Comparison of ENCODE assay signal across 10 cellular contexts in the genomic region with DNA sequence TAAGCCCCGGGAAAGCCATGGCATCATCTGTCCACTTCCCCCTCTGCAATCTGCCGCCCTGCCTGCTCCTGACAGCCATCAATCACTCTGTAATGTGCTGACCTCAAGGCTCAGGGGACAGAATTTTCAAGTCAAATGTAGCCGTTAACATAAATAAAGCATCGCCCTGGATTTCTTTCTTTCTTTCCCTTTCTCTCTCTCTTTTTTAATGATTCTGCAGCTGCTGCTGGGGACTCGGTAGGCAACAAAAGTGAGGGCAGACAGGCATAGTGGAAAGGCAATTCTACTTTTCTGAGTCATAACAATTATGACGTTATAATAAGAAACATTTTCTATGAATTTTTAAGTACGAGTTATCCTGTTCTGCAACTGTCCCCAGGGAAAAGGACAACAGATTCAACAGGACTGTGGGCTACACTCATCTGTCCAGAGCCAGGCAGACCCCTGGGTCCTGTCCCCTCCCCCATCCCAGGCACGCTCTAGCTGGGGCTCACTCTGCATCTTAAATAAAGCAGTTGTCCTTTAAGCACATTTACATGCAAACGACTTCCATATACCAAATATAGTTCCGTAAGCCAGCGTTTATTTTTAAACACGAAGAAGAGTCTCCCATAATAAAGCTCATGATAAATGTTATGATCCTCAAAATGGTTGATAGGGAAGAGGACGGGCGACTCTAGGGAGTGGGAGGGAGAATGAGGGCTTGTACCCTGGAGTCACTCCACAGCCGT.
DNase-seq lines count a peak whose midpoint lies in the region; ATAC-seq, FAIRE-seq and TF ChIP-seq lines count a peak whose summit lies in the region.
"Had no signal": no experiment of that assay in that cellular context is flagged by ENCODE, and none has a peak within 500 bp of the region (broad histone marks: within the 10 kb centered on the region; RNA-seq: fewer than 3 reads in every experiment).

No MANE protein-coding gene starts in this region.

- no peak overlapping the region for H2AFZ ChIP-seq in H1 (ENCODE audit: low read length)

- H3K27me3 ChIP-seq in H1 (replicated peaks in 1 of 4; ENCODE audit: control insufficient read depth in 3 of 4, extremely low read depth in 1 of 4, insufficient read depth in 3 of 4, low read length in 3 of 4), result no peaks in the 10 kb centered on the region
- H3K27me3 ChIP-seq in ovary, result no peaks in the 10 kb centered on the region

- no peak for ATAC-seq in GM21526 (IDR thresholded peaks at IDR 0.05; ENCODE audit: low FRiP score, unreplicated experiment)

- no peak overlapping the region for H2BK120ac ChIP-seq in H1 (replicated peaks; ENCODE audit: low read depth, low read length)

- H3K9ac ChIP-seq in H1 (replicated peaks in 1 of 4; ENCODE audit: extremely low read depth in 1 of 4, low read depth in 3 of 4, low read length in 3 of 4), result no peak overlapping the region

- peaks cover 41% of the 10 kb centered on the region for H3K79me1 ChIP-seq in H1 (ENCODE audit: low read depth, low read length)

- H3K4ac ChIP-seq in H1 (replicated peaks; ENCODE audit: insufficient read length, low read depth, low read length), result no peak overlapping the region

- H4K20me1 ChIP-seq in H1 (replicated peaks in 1 of 2; ENCODE audit: control insufficient read depth in 1 of 2, insufficient read depth in 2 of 2, low read length in 2 of 2), result peaks cover 17 to 45% of the 10 kb centered on the region in 2 experiments

- TF ChIP-seq EP300 in H1 (IDR thresholded peaks at IDR 0.05; ENCODE audit: borderline replicate concordance in 1 of 2, low read depth in 2 of 2, low read length in 2 of 2), result no peak
- no peak for TF ChIP-seq EP300 in ovary (IDR thresholded peaks at IDR 0.05)

- H3K4me3 ChIP-seq in H1 (ENCODE audit: extremely low read depth in 1 of 4, insufficient read depth in 2 of 4, low read depth in 3 of 4, low read length in 4 of 4) (peak overlapping the region in 2 of 4 experiments; percentile 5 to 20; a peak in 1 of 8 replicates), ovary (no peak overlapping the region)

- H2BK15ac ChIP-seq in H1 (ENCODE audit: low read length), result no peak overlapping the region

- no peak overlapping the region for H3K14ac ChIP-seq in H1 (ENCODE audit: insufficient read length)

- H2AK5ac ChIP-seq in H1 (ENCODE audit: low read depth, low read length), result 0 out of 2 replicates have a peak overlapping the region, but pooled peaks have one; percentile 94

- peak overlapping the region; percentile 85; the same call in 1 of the 2 replicates for H3K18ac ChIP-seq in H1 (ENCODE audit: extremely low read depth, low read length)

- no peak for FAIRE-seq in H1 (lab: Jason Lieb, UNC)
- FAIRE-seq in GM12891 (lab: Jason Lieb, UNC), result no peak
- FAIRE-seq: TTC549 had no signal

- CTCF ChIA-PET in H1 (lab: Charles Lee; ENCODE audit: partially characterized antibody), result interaction anchor here (0.6 to 0.9 kb wide), 3 partner anchors 16 to 826 kb away, joined by 3 to 4 read pairs (median 3); no protein-coding TSS in a partner anchor

- H4K91ac ChIP-seq in H1 (replicated peaks; ENCODE audit: insufficient read length, low read length), result peak overlapping the region; percentile 32

- 0 out of 2 replicates have a peak overlapping the region, but pooled peaks have one; percentile 34 for H3K27ac ChIP-seq in H1 (ENCODE audit: low read depth, low read length)
- peak overlapping the region; percentile 61 to 75 for H3K27ac ChIP-seq in ovary

- H3K36me3 ChIP-seq in H1 (ENCODE audit: control insufficient read depth in 2 of 4, insufficient read depth in 4 of 4, low read length in 3 of 4) (no peaks in the 10 kb centered on the region; a peak in 1 of 8 replicates), ovary (no peaks in the 10 kb centered on the region)

- intact Hi-C loops in ovary (cut with DNase I), result loop anchor here in 2 of 4 donors (5.0 to 10.0 kb wide), 3 partner anchors 35 to 57 kb away; no protein-coding TSS in a partner anchor

- TF ChIP-seq RAD21 in H1 (IDR thresholded peaks at IDR 0.05 in 1 of 2, conservative IDR thresholded peaks at IDR 0.05 in 1 of 2; ENCODE audit: low read depth in 2 of 2, low read length in 2 of 2), result no peak

- WGBS in H1 (ENCODE audit: extremely low coverage in 1 of 2, insufficient coverage in 1 of 2, insufficient read length in 1 of 2, insufficient replicate concordance in 2 of 2, low coverage in 1 of 2, low lambda C conversion rate in 2 of 2, missing lambda C conversion rate in 1 of 2), 2 experiments, result 49% methylated on average over 15 of the region's 15 CpGs; no CpG with 5 or more reads in 1 of the 2 experiments
- 25 to 48% (median 27%) methylated on average over 15 of the region's 15 CpGs for WGBS in ovary, 3 donors

- DNase-seq in DMS 273 (lab: John Stamatoyannopoulos, UW; ENCODE audit: unreplicated experiment) (peak; percentile 87), NCI-H2227 (lab: John Stamatoyannopoulos, UW; ENCODE audit: unreplicated experiment) (peak; percentile 51), H1 (ENCODE audit: low read depth in 1 of 2, low spot score in 2 of 2) (no peak), ovary (no peak), GM12891 (ENCODE audit: insufficient read length, low spot score) (no peak), NCI-H2081 treated with DMSO at 0.1 percent for 48 hours (lab: John Stamatoyannopoulos, UW) (no peak), NCI-H510A (lab: John Stamatoyannopoulos, UW) (no peak)
- DNase-seq: central memory CD4-positive, alpha-beta T cell had no signal

- TF ChIP-seq CTCF in H1 (IDR thresholded peaks at IDR 0.05; ENCODE audit: control extremely low read depth in 1 of 3, insufficient read depth in 1 of 3, low read depth in 1 of 3, low read length in 3 of 3) (no peak), ovary (IDR thresholded peaks at IDR 0.05) (no peak)

- peak overlapping the region; percentile 94; the same call in 1 of the 2 replicates for H2BK12ac ChIP-seq in H1 (ENCODE audit: low read depth, low read length)

- no peaks in the 10 kb centered on the region for H3K9me3 ChIP-seq in H1 (ENCODE audit: insufficient read depth in 2 of 2, low read depth in 1 of 2, low read length in 1 of 2)
- H3K9me3 ChIP-seq in ovary, result no peaks in the 10 kb centered on the region

- POLR2A ChIA-PET in H1 (lab: Charles Lee; ENCODE audit: partially characterized antibody), result interaction anchor here (0.7 to 1.6 kb wide), 5 partner anchors 11 to 80 kb away, joined by 3 to 5 read pairs (median 3); no protein-coding TSS in a partner anchor

- H3K4me2 ChIP-seq in H1 (ENCODE audit: insufficient read depth in 1 of 2, low read depth in 2 of 2, low read length in 2 of 2), result peak overlapping the region; percentile 30 to 42

- H2BK5ac ChIP-seq in H1 (ENCODE audit: low read depth, low read length), result peak overlapping the region; percentile 86

- peak overlapping the region; percentile 1 for H4K5ac ChIP-seq in H1 (ENCODE audit: insufficient read length, low read depth, low read length)

- H3K23ac ChIP-seq in H1 (ENCODE audit: insufficient read length), result no peak overlapping the region

- H3K56ac ChIP-seq in H1 (replicated peaks; ENCODE audit: insufficient read length, low read depth, low read length), result no peak overlapping the region

- H3K4me1 ChIP-seq in H1 (replicated peaks in 1 of 4; ENCODE audit: control insufficient read depth in 3 of 4, insufficient read depth in 4 of 4, low read length in 3 of 4), result peaks cover 38 to 69% (median 57%) of the 10 kb centered on the region in 4 experiments
- H3K4me1 ChIP-seq in ovary (ENCODE audit: insufficient read depth), result peaks cover 71% of the 10 kb centered on the region

- TF ChIP-seq POLR2A in H1 (IDR thresholded peaks at IDR 0.05; ENCODE audit: control extremely low read depth in 1 of 2, low read depth in 2 of 2, low read length in 2 of 2) (no peak), ovary (IDR thresholded peaks at IDR 0.05) (no peak), GM12891 (IDR thresholded peaks at IDR 0.05; ENCODE audit: low read depth, low read length) (no peak)

- peaks cover 13 to 100% of the 10 kb centered on the region in 2 experiments for H3K79me2 ChIP-seq in H1 (ENCODE audit: control insufficient read depth in 1 of 2, insufficient read depth in 2 of 2, low read length in 2 of 2)

- H2BK20ac ChIP-seq in H1 (ENCODE audit: low read length), result peak overlapping the region; percentile 83; the same call in 1 of the 2 replicates

- H4K8ac ChIP-seq in H1 (ENCODE audit: extremely low read depth, insufficient read depth, low read length), result no peak overlapping the region

- H3K23me2 ChIP-seq in H1 (ENCODE audit: low read depth, low read length), result no peaks in the 10 kb centered on the region

TF ChIP-seq in H1, 55 proteins besides CTCF, POLR2A, EP300 and RAD21:
- TF ChIP-seq SIX5 (IDR thresholded peaks at IDR 0.05; ENCODE audit: low read depth, low read length), result no peak
- no peak for TF ChIP-seq TAF7 (optimal IDR thresholded peaks at IDR 0.05; ENCODE audit: borderline replicate concordance, low read depth, low read length)
- TF ChIP-seq NANOG (IDR thresholded peaks at IDR 0.05; ENCODE audit: insufficient read depth, low read depth, low read length, poor library complexity, severe bottlenecking), result no peak
- no peak for TF ChIP-seq NRF1 (IDR thresholded peaks at IDR 0.05; ENCODE audit: low read depth, low read length)
TF ChIP-seq in H1: peak in this region for 0.

TF ChIP-seq in GM12891, 5 proteins besides CTCF, POLR2A, EP300 and RAD21:
- TF ChIP-seq POU2F2 (IDR thresholded peaks at IDR 0.05; ENCODE audit: low read depth, low read length) (no peak), POLR2AphosphoS5 (IDR thresholded peaks at IDR 0.05; ENCODE audit: low read depth, low read length) (no peak), TAF1 (IDR thresholded peaks at IDR 0.05; ENCODE audit: low read depth, low read length) (no peak), SPI1 (IDR thresholded peaks at IDR 0.05; ENCODE audit: low read depth, low read length) (no peak), PAX5 (IDR thresholded peaks at IDR 0.05; ENCODE audit: insufficient read depth, low read length, severe bottlenecking) (no peak)

Comparison
In these comparisons a context has a peak if more than half of its experiments do, and no peak if none do; other contexts are left out.
1. DNase-seq: peak in DMS 273 (single experiment) and NCI-H2227 (single experiment); none in H1 (0 of 2), ovary (0 of 5), GM12891 (single experiment), NCI-H2081 treated with DMSO at 0.1 percent for 48 hours (single experiment) and NCI-H510A (single experiment).